Comparison of ENCODE assay signal across 1 cellular context in the genomic region with DNA sequence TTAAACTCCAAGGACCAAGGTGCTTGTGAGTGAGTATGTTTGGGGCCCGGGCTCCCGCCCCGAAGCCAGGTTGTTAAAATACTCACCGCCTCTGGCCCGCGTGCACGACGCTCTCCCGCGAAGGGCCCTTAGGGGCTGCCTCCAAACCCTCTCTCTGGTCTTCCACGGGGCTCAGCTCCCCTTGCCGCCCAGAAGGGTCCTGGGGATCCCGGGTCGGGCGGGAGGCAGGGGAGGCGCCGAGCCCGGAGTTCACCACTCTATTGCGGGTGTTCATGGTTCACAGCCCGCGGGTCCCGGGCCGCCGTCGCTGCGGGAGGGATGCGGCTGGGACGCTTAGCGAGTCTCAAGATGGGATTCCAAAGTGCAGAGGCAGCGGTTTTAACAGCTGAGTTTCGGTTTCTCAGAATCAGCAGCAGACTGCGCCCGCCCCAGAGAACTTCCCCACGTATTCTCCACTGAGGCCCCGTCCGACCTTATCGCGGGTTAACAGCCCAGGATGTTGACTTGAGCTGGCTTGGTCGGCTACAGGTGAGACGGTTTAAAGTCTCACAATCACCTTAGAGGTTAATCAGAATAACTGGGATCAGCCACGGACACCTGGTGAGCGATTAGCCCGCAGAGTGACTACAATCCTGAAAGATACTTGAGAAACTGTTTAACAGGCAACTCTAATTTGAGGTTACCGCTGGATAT.
A peak's percentile ranks its signal among the peaks of the same experiment; 100 is the strongest.
TF ChIP-seq lines count a peak whose summit lies in the region.

A gene with protein sequence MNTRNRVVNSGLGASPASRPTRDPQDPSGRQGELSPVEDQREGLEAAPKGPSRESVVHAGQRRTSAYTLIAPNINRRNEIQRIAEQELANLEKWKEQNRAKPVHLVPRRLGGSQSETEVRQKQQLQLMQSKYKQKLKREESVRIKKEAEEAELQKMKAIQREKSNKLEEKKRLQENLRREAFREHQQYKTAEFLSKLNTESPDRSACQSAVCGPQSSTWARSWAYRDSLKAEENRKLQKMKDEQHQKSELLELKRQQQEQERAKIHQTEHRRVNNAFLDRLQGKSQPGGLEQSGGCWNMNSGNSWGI (minus strand): TSS at position 350 of the 693 bp plus-strand sequence. CDS start 76 bp downstream, at position 274.

TF ChIP-seq in GM12878, 131 proteins besides CTCF, POLR2A, EP300 and RAD21 (continued from another document and continues in another):
- TF ChIP-seq SKIL (IDR thresholded peaks at IDR 0.05; ENCODE audit: low read depth, poor library complexity, severe bottlenecking) (no peak), STAT1 (conservative IDR thresholded peaks at IDR 0.05) (peak; percentile 80; the same call in 1 of the 2 replicates), MXI1 (IDR thresholded peaks at IDR 0.05; ENCODE audit: low read depth, low read length) (0 out of 2 replicates have a peak, but pooled peaks have one; percentile 14), SIN3A (IDR thresholded peaks at IDR 0.05; ENCODE audit: low read depth, low read length) (peak; percentile 37; the same call in 1 of the 2 replicates), ZBTB40 (IDR thresholded peaks at IDR 0.05; ENCODE audit: borderline replicate concordance) (no peak), BACH1 (IDR thresholded peaks at IDR 0.05; ENCODE audit: borderline replicate concordance) (peak; percentile 53; the same call in 1 of the 2 replicates), SUZ12 (IDR thresholded peaks at IDR 0.05; ENCODE audit: unreplicated experiment) (no peak), BHLHE40 (IDR thresholded peaks at IDR 0.05; ENCODE audit: borderline replicate concordance in 1 of 2, low read depth in 2 of 2, low read length in 1 of 2) (peak in 1 of 2 experiments; percentile 66; a peak in 2 of 4 replicates), GABPA (IDR thresholded peaks at IDR 0.05; ENCODE audit: low read depth) (no peak), POLR2AphosphoS2 (IDR thresholded peaks at IDR 0.05; ENCODE audit: low read depth, low read length) (peak; percentile 35; the same call in 1 of the 2 replicates), PAX5 (IDR thresholded peaks at IDR 0.05; ENCODE audit: borderline replicate concordance, low read depth, low read length) (peak; percentile 59; the same call in 1 of the 2 replicates), STAT3 (IDR thresholded peaks at IDR 0.05; ENCODE audit: low read depth, low read length) (no peak), MLLT1 (IDR thresholded peaks at IDR 0.05) (peak; percentile 87; the same call in 1 of the 2 replicates), CREB1 (IDR thresholded peaks at IDR 0.05; ENCODE audit: low read depth) (0 out of 2 replicates have a peak, but pooled peaks have one; percentile 38), ZBED1 (IDR thresholded peaks at IDR 0.05; ENCODE audit: borderline replicate concordance) (no peak), PML (IDR thresholded peaks at IDR 0.05; ENCODE audit: low read length) (peak; percentile 30; the same call in 1 of the 2 replicates), GATAD2B (conservative IDR thresholded peaks at IDR 0.05; ENCODE audit: low read depth) (peak; percentile 88), WRNIP1 (IDR thresholded peaks at IDR 0.05; ENCODE audit: borderline replicate concordance, low read depth, low read length) (no peak), SMC3 (IDR thresholded peaks at IDR 0.05; ENCODE audit: borderline replicate concordance, low read length) (peak; percentile 17; the same call in 1 of the 2 replicates), ZSCAN29 (IDR thresholded peaks at IDR 0.05) (no peak), IKZF2 (IDR thresholded peaks at IDR 0.05) (peak; percentile 92 to 93), FOXM1 (IDR thresholded peaks at IDR 0.05; ENCODE audit: low read depth, low read length) (peak; percentile 43), ETV6 (conservative IDR thresholded peaks at IDR 0.05 in 1 of 2, IDR thresholded peaks at IDR 0.05 in 1 of 2; ENCODE audit: borderline replicate concordance in 1 of 2, low read depth in 1 of 2) (no peak; a peak in 1 of 4 replicates), BCL11A (IDR thresholded peaks at IDR 0.05; ENCODE audit: low read depth, low read length) (0 out of 2 replicates have a peak, but pooled peaks have one; percentile 28), EED (IDR thresholded peaks at IDR 0.05; ENCODE audit: low read depth) (peak; percentile 83; the same call in 1 of the 2 replicates), MTA2 (IDR thresholded peaks at IDR 0.05; ENCODE audit: low read depth) (peak; percentile 58; the same call in 1 of the 2 replicates), DPF2 (IDR thresholded peaks at IDR 0.05) (peak; percentile 89), RFX5 (IDR thresholded peaks at IDR 0.05; ENCODE audit: low read depth, low read length) (no peak), SMARCA5 (IDR thresholded peaks at IDR 0.05) (peak; percentile 22; the same call in 1 of the 2 replicates), MYB (IDR thresholded peaks at IDR 0.05; ENCODE audit: borderline replicate concordance, low read depth, low read length) (no peak), ZBTB4 (CRISPR knock-in tag; IDR thresholded peaks at IDR 0.05) (no peak)
- TF ChIP-seq, protein P1, sequence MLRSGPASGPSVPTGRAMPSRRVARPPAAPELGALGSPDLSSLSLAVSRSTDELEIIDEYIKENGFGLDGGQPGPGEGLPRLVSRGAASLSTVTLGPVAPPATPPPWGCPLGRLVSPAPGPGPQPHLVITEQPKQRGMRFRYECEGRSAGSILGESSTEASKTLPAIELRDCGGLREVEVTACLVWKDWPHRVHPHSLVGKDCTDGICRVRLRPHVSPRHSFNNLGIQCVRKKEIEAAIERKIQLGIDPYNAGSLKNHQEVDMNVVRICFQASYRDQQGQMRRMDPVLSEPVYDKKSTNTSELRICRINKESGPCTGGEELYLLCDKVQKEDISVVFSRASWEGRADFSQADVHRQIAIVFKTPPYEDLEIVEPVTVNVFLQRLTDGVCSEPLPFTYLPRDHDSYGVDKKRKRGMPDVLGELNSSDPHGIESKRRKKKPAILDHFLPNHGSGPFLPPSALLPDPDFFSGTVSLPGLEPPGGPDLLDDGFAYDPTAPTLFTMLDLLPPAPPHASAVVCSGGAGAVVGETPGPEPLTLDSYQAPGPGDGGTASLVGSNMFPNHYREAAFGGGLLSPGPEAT (IDR thresholded peaks at IDR 0.05; ENCODE audit: low read depth): peak; percentile 76
- TF ChIP-seq, protein P2, sequence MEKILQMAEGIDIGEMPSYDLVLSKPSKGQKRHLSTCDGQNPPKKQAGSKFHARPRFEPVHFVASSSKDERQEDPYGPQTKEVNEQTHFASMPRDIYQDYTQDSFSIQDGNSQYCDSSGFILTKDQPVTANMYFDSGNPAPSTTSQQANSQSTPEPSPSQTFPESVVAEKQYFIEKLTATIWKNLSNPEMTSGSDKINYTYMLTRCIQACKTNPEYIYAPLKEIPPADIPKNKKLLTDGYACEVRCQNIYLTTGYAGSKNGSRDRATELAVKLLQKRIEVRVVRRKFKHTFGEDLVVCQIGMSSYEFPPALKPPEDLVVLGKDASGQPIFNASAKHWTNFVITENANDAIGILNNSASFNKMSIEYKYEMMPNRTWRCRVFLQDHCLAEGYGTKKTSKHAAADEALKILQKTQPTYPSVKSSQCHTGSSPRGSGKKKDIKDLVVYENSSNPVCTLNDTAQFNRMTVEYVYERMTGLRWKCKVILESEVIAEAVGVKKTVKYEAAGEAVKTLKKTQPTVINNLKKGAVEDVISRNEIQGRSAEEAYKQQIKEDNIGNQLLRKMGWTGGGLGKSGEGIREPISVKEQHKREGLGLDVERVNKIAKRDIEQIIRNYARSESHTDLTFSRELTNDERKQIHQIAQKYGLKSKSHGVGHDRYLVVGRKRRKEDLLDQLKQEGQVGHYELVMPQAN (conservative IDR thresholded peaks at IDR 0.05): peak; percentile 37; the same call in 1 of the 2 replicates
- TF ChIP-seq, protein P3, sequence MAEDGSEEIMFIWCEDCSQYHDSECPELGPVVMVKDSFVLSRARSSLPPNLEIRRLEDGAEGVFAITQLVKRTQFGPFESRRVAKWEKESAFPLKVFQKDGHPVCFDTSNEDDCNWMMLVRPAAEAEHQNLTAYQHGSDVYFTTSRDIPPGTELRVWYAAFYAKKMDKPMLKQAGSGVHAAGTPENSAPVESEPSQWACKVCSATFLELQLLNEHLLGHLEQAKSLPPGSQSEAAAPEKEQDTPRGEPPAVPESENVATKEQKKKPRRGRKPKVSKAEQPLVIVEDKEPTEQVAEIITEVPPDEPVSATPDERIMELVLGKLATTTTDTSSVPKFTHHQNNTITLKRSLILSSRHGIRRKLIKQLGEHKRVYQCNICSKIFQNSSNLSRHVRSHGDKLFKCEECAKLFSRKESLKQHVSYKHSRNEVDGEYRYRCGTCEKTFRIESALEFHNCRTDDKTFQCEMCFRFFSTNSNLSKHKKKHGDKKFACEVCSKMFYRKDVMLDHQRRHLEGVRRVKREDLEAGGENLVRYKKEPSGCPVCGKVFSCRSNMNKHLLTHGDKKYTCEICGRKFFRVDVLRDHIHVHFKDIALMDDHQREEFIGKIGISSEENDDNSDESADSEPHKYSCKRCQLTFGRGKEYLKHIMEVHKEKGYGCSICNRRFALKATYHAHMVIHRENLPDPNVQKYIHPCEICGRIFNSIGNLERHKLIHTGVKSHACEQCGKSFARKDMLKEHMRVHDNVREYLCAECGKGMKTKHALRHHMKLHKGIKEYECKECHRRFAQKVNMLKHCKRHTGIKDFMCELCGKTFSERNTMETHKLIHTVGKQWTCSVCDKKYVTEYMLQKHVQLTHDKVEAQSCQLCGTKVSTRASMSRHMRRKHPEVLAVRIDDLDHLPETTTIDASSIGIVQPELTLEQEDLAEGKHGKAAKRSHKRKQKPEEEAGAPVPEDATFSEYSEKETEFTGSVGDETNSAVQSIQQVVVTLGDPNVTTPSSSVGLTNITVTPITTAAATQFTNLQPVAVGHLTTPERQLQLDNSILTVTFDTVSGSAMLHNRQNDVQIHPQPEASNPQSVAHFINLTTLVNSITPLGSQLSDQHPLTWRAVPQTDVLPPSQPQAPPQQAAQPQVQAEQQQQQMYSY (CRISPR knock-in tag; IDR thresholded peaks at IDR 0.05): no peak
